In the genomic region with DNA sequence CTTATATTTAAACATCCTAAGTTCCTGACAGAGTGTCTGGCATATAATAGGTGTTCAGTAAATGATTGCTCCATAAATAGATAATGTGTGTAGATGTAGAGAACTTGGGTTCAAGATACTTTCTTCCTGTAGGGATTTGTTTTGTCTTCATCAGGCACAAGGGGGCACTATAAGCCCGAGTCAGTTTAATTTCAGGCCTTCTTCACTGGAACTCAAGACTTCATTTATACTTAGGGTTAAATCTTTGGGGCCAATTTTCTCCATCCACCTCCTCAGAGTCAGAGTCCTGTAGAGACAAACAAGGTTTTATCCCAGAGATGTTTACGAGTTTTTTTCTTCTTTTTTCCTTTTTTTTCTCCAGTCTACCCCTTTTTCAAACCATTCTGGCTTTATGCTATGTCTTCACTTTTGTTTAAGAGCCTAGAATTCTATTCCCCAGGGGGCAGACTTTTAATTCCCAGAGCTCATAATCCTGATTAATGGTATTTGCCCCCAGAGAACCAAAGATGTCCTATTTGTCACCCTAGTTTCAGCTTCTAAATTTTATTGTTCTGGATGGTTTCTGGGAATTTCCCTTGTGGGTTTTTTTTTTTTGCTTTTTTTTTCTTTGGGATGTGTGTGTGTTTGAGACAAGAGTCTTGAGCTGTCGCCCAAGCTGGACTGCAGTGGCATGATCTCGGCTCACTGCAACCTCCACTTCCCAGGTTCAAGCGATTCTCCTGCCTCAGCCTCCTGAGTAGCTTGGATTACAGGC, we compare ENCODE assay signal across 8 cellular contexts.
A peak's percentile ranks its signal among the peaks of the same experiment; 100 is the strongest.
DNase-seq lines count a peak whose midpoint lies in the region; ATAC-seq and FAIRE-seq lines count a peak whose summit lies in the region.

No MANE protein-coding gene starts in this region.

- peaks cover 4% of the 10 kb centered on the region for H3K27me3 Mint-ChIP-seq in CD4-positive, CD25-positive, alpha-beta regulatory T cell
- H3K27me3 Mint-ChIP-seq in activated naive CD8-positive, alpha-beta T cell treated with anti-CD3 and anti-CD28 coated beads, Interleukin-2, amount 10 ng/mL, durations not matched to agents 7 days and 5 days, result no peaks in the 10 kb centered on the region
- peaks cover 11 to 22% (median 17%) of the 10 kb centered on the region in 3 donors for H3K27me3 Mint-ChIP-seq in immature natural killer cell (ENCODE audit: low read depth in 3 of 3)
- no peaks in the 10 kb centered on the region for H3K27me3 Mint-ChIP-seq in stimulated activated naive CD8-positive, alpha-beta T cell treated with anti-CD3 and anti-CD28 coated beads, Interleukin-15, amount 100 ng/mL, for 72 hours

- H3K4me3 Mint-ChIP-seq in CD4-positive, CD25-positive, alpha-beta regulatory T cell, result peak overlapping the region in 2 of 4 donors; percentile 68 to 88
- H3K4me3 Mint-ChIP-seq in activated naive CD8-positive, alpha-beta T cell treated with anti-CD3 and anti-CD28 coated beads, Interleukin-2, amount 10 ng/mL, durations not matched to agents 7 days and 5 days, result peak overlapping the region; percentile 54
- H3K4me3 Mint-ChIP-seq in immature natural killer cell, result peak overlapping the region in 2 of 5 donors; percentile 22 to 53
- H3K4me3 Mint-ChIP-seq in stimulated activated naive CD8-positive, alpha-beta T cell treated with anti-CD3 and anti-CD28 coated beads, Interleukin-15, amount 100 ng/mL, for 72 hours, result peak overlapping the region; percentile 65 to 67

- H3K4me3 ChIP-seq in CD4-positive, CD25-positive, alpha-beta regulatory T cell (ENCODE audit: low read depth, low read length), result no peak overlapping the region

- POLR2A ChIA-PET in activated naive CD8-positive, alpha-beta T cell treated with anti-CD3 and anti-CD28 coated beads, Interleukin-2, amount 10 ng/mL, durations not matched to agents 7 days and 5 days (lab: Charles Lee), result interaction anchor here (0.6 to 12.1 kb wide), 14 partner anchors 11 to 1690 kb away, joined by 3 to 238 read pairs (median 5); a partner anchor contains a TSS

- peaks cover 31% of the 10 kb centered on the region for H3K4me1 ChIP-seq in CD4-positive, CD25-positive, alpha-beta regulatory T cell (ENCODE audit: control insufficient read depth, insufficient read depth, low read length, poor library complexity, severe bottlenecking)

- H3K36me3 ChIP-seq in CD4-positive, CD25-positive, alpha-beta regulatory T cell (ENCODE audit: control insufficient read depth, insufficient read depth, low read length), result no peaks in the 10 kb centered on the region

- H3K27ac ChIP-seq in CD4-positive, CD25-positive, alpha-beta regulatory T cell (ENCODE audit: insufficient read depth, low read length, poor library complexity, severe bottlenecking), result no peak overlapping the region

- no peak for ATAC-seq in CD4-positive, CD25-positive, alpha-beta regulatory T cell (ENCODE audit: low read depth in 2 of 2)
- no peak for ATAC-seq in activated naive CD8-positive, alpha-beta T cell treated with anti-CD3 and anti-CD28 coated beads, Interleukin-2, amount 10 ng/mL, durations not matched to agents 7 days and 5 days (ENCODE audit: low read depth)
- peak; percentile 27 for ATAC-seq in stimulated activated naive CD8-positive, alpha-beta T cell treated with anti-CD3 and anti-CD28 coated beads, Interleukin-15, amount 100 ng/mL, for 72 hours
- ATAC-seq in HG03571 (IDR thresholded peaks at IDR 0.05; ENCODE audit: unreplicated experiment), result no peak

- peak overlapping the region; percentile 42 to 93 (median 65) for H3K27ac Mint-ChIP-seq in CD4-positive, CD25-positive, alpha-beta regulatory T cell
- peak overlapping the region; percentile 76 for H3K27ac Mint-ChIP-seq in activated naive CD8-positive, alpha-beta T cell treated with anti-CD3 and anti-CD28 coated beads, Interleukin-2, amount 10 ng/mL, durations not matched to agents 7 days and 5 days
- peak overlapping the region; percentile 78 to 100 (median 86) for H3K27ac Mint-ChIP-seq in immature natural killer cell
- peak overlapping the region in 1 of 2 donors; percentile 8 for H3K27ac Mint-ChIP-seq in stimulated activated naive CD8-positive, alpha-beta T cell treated with anti-CD3 and anti-CD28 coated beads, Interleukin-15, amount 100 ng/mL, for 72 hours

- H3K9me3 ChIP-seq in CD4-positive, CD25-positive, alpha-beta regulatory T cell (ENCODE audit: control insufficient read depth in 2 of 2, low read length in 2 of 2), result no peaks in the 10 kb centered on the region

- DNase-seq in CD4-positive, CD25-positive, alpha-beta regulatory T cell, result peak; percentile 45 to 89 (median 76)
- DNase-seq in GM18507 (ENCODE audit: extremely low spot score, insufficient read length, low read depth) (no peak), NOMO-1 (lab: John Stamatoyannopoulos, UW; ENCODE audit: unreplicated experiment in 2 of 2) (peak; percentile 38 to 80), immature natural killer cell (peak; percentile 65 to 75 (median 65)), urothelium cell line (ENCODE audit: low spot score) (no peak)
- DNase-seq in activated naive CD8-positive, alpha-beta T cell treated with anti-CD3 and anti-CD28 coated beads, Interleukin-2, amount 10 ng/mL, durations not matched to agents 7 days and 5 days, result no peak
- DNase-seq in stimulated activated naive CD8-positive, alpha-beta T cell treated with anti-CD3 and anti-CD28 coated beads, Interleukin-15, amount 100 ng/mL, for 72 hours, result peak; percentile 56 to 58

- no peaks in the 10 kb centered on the region for H3K27me3 ChIP-seq in CD4-positive, CD25-positive, alpha-beta regulatory T cell (ENCODE audit: control insufficient read depth, insufficient read depth, low read length)

- H3K36me3 Mint-ChIP-seq in CD4-positive, CD25-positive, alpha-beta regulatory T cell, result no peaks in the 10 kb centered on the region
- H3K36me3 Mint-ChIP-seq in activated naive CD8-positive, alpha-beta T cell treated with anti-CD3 and anti-CD28 coated beads, Interleukin-2, amount 10 ng/mL, durations not matched to agents 7 days and 5 days, result no peaks in the 10 kb centered on the region
- H3K36me3 Mint-ChIP-seq in immature natural killer cell, result no peaks in the 10 kb centered on the region

- peaks cover 0 to 1% (median 0%) of the 10 kb centered on the region in 7 donors for H3K9me3 Mint-ChIP-seq in CD4-positive, CD25-positive, alpha-beta regulatory T cell
- H3K9me3 Mint-ChIP-seq in activated naive CD8-positive, alpha-beta T cell treated with anti-CD3 and anti-CD28 coated beads, Interleukin-2, amount 10 ng/mL, durations not matched to agents 7 days and 5 days, result no peaks in the 10 kb centered on the region
- H3K9me3 Mint-ChIP-seq in immature natural killer cell, result no peaks in the 10 kb centered on the region
- no peaks in the 10 kb centered on the region for H3K9me3 Mint-ChIP-seq in stimulated activated naive CD8-positive, alpha-beta T cell treated with anti-CD3 and anti-CD28 coated beads, Interleukin-15, amount 100 ng/mL, for 72 hours

- H3K4me1 Mint-ChIP-seq in CD4-positive, CD25-positive, alpha-beta regulatory T cell, result peaks cover 12 to 50% (median 33%) of the 10 kb centered on the region in 4 donors
- peaks cover 41% of the 10 kb centered on the region for H3K4me1 Mint-ChIP-seq in activated naive CD8-positive, alpha-beta T cell treated with anti-CD3 and anti-CD28 coated beads, Interleukin-2, amount 10 ng/mL, durations not matched to agents 7 days and 5 days
- peaks cover 36 to 46% of the 10 kb centered on the region in 2 donors for H3K4me1 Mint-ChIP-seq in immature natural killer cell
- H3K4me1 Mint-ChIP-seq in stimulated activated naive CD8-positive, alpha-beta T cell treated with anti-CD3 and anti-CD28 coated beads, Interleukin-15, amount 100 ng/mL, for 72 hours, result peaks cover 51% of the 10 kb centered on the region

- FAIRE-seq in GM18507 (lab: Jason Lieb, UNC) (peak; percentile 87), urothelium cell line (lab: Jason Lieb, UNC) (no peak)

Comparison
In these comparisons a context has a peak if more than half of its experiments do, and no peak if none do; other contexts are left out.
1. DNase-seq: peak in CD4-positive, CD25-positive, alpha-beta regulatory T cell (3 of 3), NOMO-1 (2 of 2), immature natural killer cell (3 of 3) and stimulated activated naive CD8-positive, alpha-beta T cell treated with anti-CD3 and anti-CD28 coated beads, Interleukin-15, amount 100 ng/mL, for 72 hours (2 of 2); none in GM18507 (single experiment), activated naive CD8-positive, alpha-beta T cell treated with anti-CD3 and anti-CD28 coated beads, Interleukin-2, amount 10 ng/mL, durations not matched to agents 7 days and 5 days (single experiment) and urothelium cell line (single experiment).